In the genomic region with DNA sequence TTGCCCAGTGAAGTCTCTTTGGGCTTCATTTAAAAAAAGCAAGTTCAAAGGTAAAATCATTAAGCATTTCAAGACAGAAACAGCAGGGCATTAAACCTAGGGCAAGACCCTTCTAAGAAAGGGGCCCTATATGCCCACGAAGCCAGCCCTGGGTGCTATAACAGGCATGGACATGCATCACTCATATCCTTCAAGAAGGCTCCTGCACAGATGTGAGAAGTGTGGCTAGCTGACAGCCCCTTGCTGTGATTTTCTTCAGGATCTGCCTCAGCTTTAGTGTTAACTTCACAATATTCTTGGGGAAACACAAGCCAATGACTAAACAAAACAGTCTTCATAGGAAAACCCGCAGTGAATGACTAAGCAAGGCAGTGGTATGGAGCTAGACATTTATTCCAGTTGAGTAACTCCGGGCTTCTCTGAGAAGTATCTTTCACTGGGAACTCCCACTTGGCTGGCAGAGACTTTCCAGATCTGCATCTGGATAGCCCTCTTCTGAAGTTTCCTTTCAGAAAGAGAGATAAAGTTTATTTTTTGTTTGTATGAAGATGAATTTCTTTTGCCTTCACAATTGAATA, we compare ENCODE assay signal across 11 cellular contexts. TPM values are rescaled to one million over a fixed set of nuclear protein-coding genes. Genes with fewer than 3 reads are reported as not detected.
DNase-seq lines count a peak whose midpoint lies in the region; ATAC-seq and TF ChIP-seq lines count a peak whose summit lies in the region.
"Had no signal": no experiment of that assay in that cellular context is flagged by ENCODE, and none has a peak within 500 bp of the region (broad histone marks: within the 10 kb centered on the region; RNA-seq: fewer than 3 reads in every experiment).

No MANE protein-coding gene starts in this region.

- no peak for TF ChIP-seq CTCF in endodermal cell (conservative IDR thresholded peaks at IDR 0.05)
- TF ChIP-seq CTCF in neural progenitor cell (IDR thresholded peaks at IDR 0.05), result no peak

- no peak overlapping the region for H3K4me3 Mint-ChIP-seq in endodermal cell
- H3K4me3 Mint-ChIP-seq in neural progenitor cell, result no peak overlapping the region
- H3K4me3 Mint-ChIP-seq in stimulated activated memory B cell treated with anti-CD40 and anti-IgM and Interleukin-4, amounts not matched to agents 10 μg/mL and 1 μg/mL and 100 μg/mL, for 72 hours, result no peak overlapping the region

- 79 to 100% methylated on average over 1 to 3 of the region's 3 CpGs for WGBS in endodermal cell (ENCODE audit: insufficient coverage in 1 of 2, insufficient read length in 1 of 2), 2 experiments

- no peaks in the 10 kb centered on the region for H3K9me3 Mint-ChIP-seq in endodermal cell
- H3K9me3 Mint-ChIP-seq in neural progenitor cell, result no peaks in the 10 kb centered on the region
- H3K9me3 Mint-ChIP-seq in stimulated activated memory B cell treated with anti-CD40 and anti-IgM and Interleukin-4, amounts not matched to agents 10 μg/mL and 1 μg/mL and 100 μg/mL, for 72 hours, result no peaks in the 10 kb centered on the region

- peak overlapping the region; percentile 4 for H3K27ac Mint-ChIP-seq in endodermal cell
- H3K27ac Mint-ChIP-seq in neural progenitor cell, result no peak overlapping the region
- H3K27ac Mint-ChIP-seq in stimulated activated memory B cell treated with anti-CD40 and anti-IgM and Interleukin-4, amounts not matched to agents 10 μg/mL and 1 μg/mL and 100 μg/mL, for 72 hours, result no peak overlapping the region

- no peaks in the 10 kb centered on the region for H3K9me3 ChIP-seq in endodermal cell (ENCODE audit: control insufficient read depth, low read length)
- no peaks in the 10 kb centered on the region for H3K9me3 ChIP-seq in neural progenitor cell (ENCODE audit: low read depth)
- H3K9me3 ChIP-seq: ovary, Peyer's patch had no signal

- H3K4me2 ChIP-seq in neural progenitor cell, result no peak overlapping the region

- H3K27me3 ChIP-seq in endodermal cell (ENCODE audit: control insufficient read depth, insufficient read depth, low read length, poor library complexity, severe bottlenecking) (no peaks in the 10 kb centered on the region), neural progenitor cell (no peaks in the 10 kb centered on the region)
- H3K27me3 ChIP-seq: ovary, Peyer's patch had no signal

- H3F3A ChIP-seq in neural progenitor cell (ENCODE audit: low read depth), result peaks cover 5% of the 10 kb centered on the region

- H3K4me1 ChIP-seq in endodermal cell (ENCODE audit: control insufficient read depth, insufficient read depth, low read length) (no peaks in the 10 kb centered on the region), neural progenitor cell (peaks cover 12% of the 10 kb centered on the region)
- H3K4me1 ChIP-seq: Peyer's patch had no signal

- peaks cover 26% of the 10 kb centered on the region for H3K4me1 Mint-ChIP-seq in endodermal cell
- H3K4me1 Mint-ChIP-seq in neural progenitor cell, result peaks cover 20% of the 10 kb centered on the region
- H3K4me1 Mint-ChIP-seq in stimulated activated memory B cell treated with anti-CD40 and anti-IgM and Interleukin-4, amounts not matched to agents 10 μg/mL and 1 μg/mL and 100 μg/mL, for 72 hours, result peaks cover 8% of the 10 kb centered on the region

- DNase-seq in ELR (ENCODE audit: low read depth), result peak; percentile 38
- DNase-seq in MV-4-11 (lab: John Stamatoyannopoulos, UW), result peak; percentile 61
- DNase-seq in endodermal cell, result no peak
- peak; percentile 27 for DNase-seq in neural progenitor cell (ENCODE audit: low spot score)
- no peak for DNase-seq in cardiac septum (ENCODE audit: low spot score)
- DNase-seq: activated CD4-positive, alpha-beta T cell treated with anti-CD3 and anti-CD28 coated beads, Interleukin-2, amount 50 U/mL, for 1 hour; ovary; Peyer's patch had no signal

- no peak overlapping the region for H2AFZ ChIP-seq in neural progenitor cell (replicated peaks)

- intact Hi-C loops in cardiac septum (cut with DNase I), result no loop called here

- no peaks in the 10 kb centered on the region for H3K36me3 ChIP-seq in endodermal cell (ENCODE audit: control insufficient read depth, insufficient read depth, low read length)
- H3K36me3 ChIP-seq in neural progenitor cell, result no peaks in the 10 kb centered on the region
- H3K36me3 ChIP-seq: ovary, Peyer's patch had no signal

- H3K27ac ChIP-seq in endodermal cell (ENCODE audit: low read depth, low read length) (no peak overlapping the region), neural progenitor cell (no peak overlapping the region)
- H3K27ac ChIP-seq: ovary, Peyer's patch had no signal

- H3K9ac ChIP-seq in endodermal cell (ENCODE audit: extremely low read depth, low read length, poor library complexity, severe bottlenecking), result no peak overlapping the region
- no peak overlapping the region for H3K9ac ChIP-seq in neural progenitor cell

- H3K36me3 Mint-ChIP-seq in endodermal cell (ENCODE audit: low read depth), result no peaks in the 10 kb centered on the region
- no peaks in the 10 kb centered on the region for H3K36me3 Mint-ChIP-seq in neural progenitor cell
- no peaks in the 10 kb centered on the region for H3K36me3 Mint-ChIP-seq in stimulated activated memory B cell treated with anti-CD40 and anti-IgM and Interleukin-4, amounts not matched to agents 10 μg/mL and 1 μg/mL and 100 μg/mL, for 72 hours

- ATAC-seq in HG03354 (IDR thresholded peaks at IDR 0.05; ENCODE audit: poor library complexity, severe bottlenecking, unreplicated experiment), result no peak
- no peak for ATAC-seq in GM21717 (IDR thresholded peaks at IDR 0.05; ENCODE audit: unreplicated experiment)
- ATAC-seq in stimulated activated memory B cell treated with anti-CD40 and anti-IgM and Interleukin-4, amounts not matched to agents 10 μg/mL and 1 μg/mL and 100 μg/mL, for 72 hours, result no peak

- H3K4me3 ChIP-seq in endodermal cell (ENCODE audit: low read length), result no peak overlapping the region
- no peak overlapping the region for H3K4me3 ChIP-seq in neural progenitor cell
- H3K4me3 ChIP-seq: ovary, Peyer's patch had no signal

- H3K27me3 Mint-ChIP-seq in endodermal cell (ENCODE audit: insufficient read depth), result no peaks in the 10 kb centered on the region
- no peaks in the 10 kb centered on the region for H3K27me3 Mint-ChIP-seq in neural progenitor cell (ENCODE audit: insufficient read depth, low read depth)
- no peaks in the 10 kb centered on the region for H3K27me3 Mint-ChIP-seq in stimulated activated memory B cell treated with anti-CD40 and anti-IgM and Interleukin-4, amounts not matched to agents 10 μg/mL and 1 μg/mL and 100 μg/mL, for 72 hours

- H4K20me1 ChIP-seq in neural progenitor cell (ENCODE audit: low read depth), result no peaks in the 10 kb centered on the region

- no peaks in the 10 kb centered on the region for H3K79me2 ChIP-seq in neural progenitor cell (ENCODE audit: low read depth)

RNA-seq across cellular contexts. Expression of a gene that starts 11.9 kb away (rescaled TPM):
- total RNA-seq in endodermal cell, result 1 to 10 TPM in 1 of 2 donors, under 1 TPM in 1; 0.38 to 4.7 TPM
- polyA plus RNA-seq in endodermal cell (2013, experiment 1 of 2), result 3.3 TPM
- polyA plus RNA-seq in endodermal cell (2013, experiment 2 of 2), result 2.8 TPM
- 4.4 and 12.7 TPM in 2 replicates for total RNA-seq in neural progenitor cell (ENCODE audit: low replicate concordance)
- 68.9 TPM for total RNA-seq in cardiac septum

Comparison
In these comparisons a context has a peak if more than half of its experiments do, and no peak if none do; other contexts are left out.
1. DNase-seq: peak in ELR (single experiment), MV-4-11 (single experiment) and neural progenitor cell (single experiment); none in endodermal cell (single experiment) and cardiac septum (single experiment).